ENCODE assay signal across 8 cellular contexts in genomic region chr2:57720728-57721627, GRCh38.
DNase-seq lines count a peak whose midpoint lies in the region; ATAC-seq and TF ChIP-seq lines count a peak whose summit lies in the region.

No MANE protein-coding gene starts in this region.

- CTCF ChIA-PET in PC-3 (lab: Charles Lee): interaction anchor here (0.6 kb wide), 1 partner anchor 727 kb away, joined by 3 read pairs; no protein-coding TSS in a partner anchor

- H3K4me3 ChIP-seq in PC-3 (ENCODE audit: low read length) (peak overlapping the region; percentile 45), adipocyte (ENCODE audit: low read length) (peak overlapping the region; percentile 71), right atrium auricular region (no peak overlapping the region), lower leg skin (ENCODE audit: low read depth, poor library complexity, severe bottlenecking) (no peak overlapping the region)

- intact Hi-C loops in PC-3 (cut with micrococcal nuclease): loop anchor here (1.0 to 5.0 kb wide), 3 partner anchors 226 to 850 kb away; no protein-coding TSS in a partner anchor
- intact Hi-C loops in lower leg skin (cut with DNase I; ENCODE audit: low total_unique reads): no loop called here

- H2AFZ ChIP-seq in PC-3 (ENCODE audit: low read length): peak overlapping the region; percentile 85

- H3K4me1 ChIP-seq in PC-3 (ENCODE audit: insufficient read depth, low read length) (peaks cover 15% of the 10 kb centered on the region), adipocyte (ENCODE audit: control insufficient read depth, insufficient read depth, low read length) (peaks cover 11% of the 10 kb centered on the region), right atrium auricular region (no peaks in the 10 kb centered on the region)

- POLR2A ChIA-PET in PC-3 (lab: Charles Lee; ENCODE audit: unreplicated experiment): interaction anchor here (0.7 kb wide), 1 partner anchor 1547 kb away, joined by 4 read pairs; no protein-coding TSS in a partner anchor

- H3K79me2 ChIP-seq in PC-3 (ENCODE audit: low read length): no peaks in the 10 kb centered on the region

- H3K9me2 ChIP-seq in PC-3 (replicated peaks; ENCODE audit: low read length): no peaks in the 10 kb centered on the region

- H3K9ac ChIP-seq in PC-3 (ENCODE audit: low read length) (no peak overlapping the region; the same call in 1 of the 2 replicates), adipocyte (ENCODE audit: low read length) (peak overlapping the region; percentile 69)

- H3F3A ChIP-seq in PC-3 (ENCODE audit: low read length, unreplicated experiment): no peaks in the 10 kb centered on the region

- H3K4me2 ChIP-seq in PC-3 (ENCODE audit: low read length): peak overlapping the region; percentile 77

- no TSS peak for BruUV-seq in PC-3 (replicated peaks; lab: Mats Ljungman, UMichigan)

- no peaks in the 10 kb centered on the region for H3K9me3 ChIP-seq in PC-3 (ENCODE audit: low read length)
- no peaks in the 10 kb centered on the region for H3K9me3 ChIP-seq in adipocyte (ENCODE audit: control insufficient read depth, low read length)
- no peaks in the 10 kb centered on the region for H3K9me3 ChIP-seq in right atrium auricular region

- H3K27ac ChIP-seq in PC-3 (ENCODE audit: low read length) (no peak overlapping the region), right atrium auricular region (no peak overlapping the region)

- ATAC-seq in GM21529 (IDR thresholded peaks at IDR 0.05; ENCODE audit: unreplicated experiment) (peak; percentile 99), PC-3 (peak; percentile 97)

- H3K36me3 ChIP-seq in PC-3 (ENCODE audit: low read depth, low read length) (no peaks in the 10 kb centered on the region), adipocyte (ENCODE audit: control insufficient read depth, insufficient read depth, low read length, severe bottlenecking) (no peaks in the 10 kb centered on the region), right atrium auricular region (no peaks in the 10 kb centered on the region)

- WGBS in lower leg skin, 2 donors: 20 to 24% methylated on average over 16 of the region's 16 CpGs

- H3K27me3 ChIP-seq in PC-3 (ENCODE audit: low read length) (no peaks in the 10 kb centered on the region), adipocyte (replicated peaks; ENCODE audit: control insufficient read depth, insufficient read depth, low read length) (no peaks in the 10 kb centered on the region), right atrium auricular region (no peaks in the 10 kb centered on the region)

- DNase-seq in GM03348 (ENCODE audit: low spot score) (peak; percentile 64), HT-29 (ENCODE audit: low spot score) (peak; percentile 77), PC-3 (peak; percentile 76), adipocyte (ENCODE audit: low read depth) (peak; percentile 80), right atrium auricular region (ENCODE audit: low spot score) (no peak), renal cortical epithelial cell (ENCODE audit: low read depth) (peak; percentile 63), lower leg skin (ENCODE audit: low spot score in 2 of 2) (no peak)

- H4K20me1 ChIP-seq in PC-3 (ENCODE audit: low read length): no peaks in the 10 kb centered on the region

- no peak for TF ChIP-seq POLR2A in lower leg skin (IDR thresholded peaks at IDR 0.05)

- TF ChIP-seq CTCF in PC-3 (conservative IDR thresholded peaks at IDR 0.05; ENCODE audit: low read depth, low read length) (peak; percentile 96), right atrium auricular region (IDR thresholded peaks at IDR 0.05) (peak; percentile 50 to 73), lower leg skin (IDR thresholded peaks at IDR 0.05) (no peak)

Comparison
In these comparisons a context has a peak if more than half of its experiments do, and no peak if none do; other contexts are left out.
1. DNase-seq: peak in GM03348 (single experiment), HT-29 (single experiment), PC-3 (single experiment), adipocyte (single experiment) and renal cortical epithelial cell (single experiment); none in right atrium auricular region (single experiment) and lower leg skin (0 of 2).
2. H3K4me3 ChIP-seq: peak in PC-3 (single experiment) and adipocyte (single experiment); none in right atrium auricular region (0 of 2) and lower leg skin (single experiment).
3. CTCF ChIP-seq: peak in PC-3 (single experiment) and right atrium auricular region (2 of 2); none in lower leg skin (0 of 3).